In genomic region chr1:244436336-244437102, GRCh38 we compare ENCODE assay signal across 1 cellular context.
TF ChIP-seq lines count a peak whose summit lies in the region.

No MANE protein-coding gene starts in this region.

TF ChIP-seq in SK-N-SH, 30 proteins besides CTCF, POLR2A, EP300 and RAD21:
- no peak for TF ChIP-seq FOSL2 (IDR thresholded peaks at IDR 0.05; ENCODE audit: borderline replicate concordance, low read depth)
- no peak for TF ChIP-seq TCF12 (IDR thresholded peaks at IDR 0.05)
- no peak for TF ChIP-seq RCOR1 (IDR thresholded peaks at IDR 0.05; ENCODE audit: low read length)
- no peak for TF ChIP-seq NRF1 (IDR thresholded peaks at IDR 0.05; ENCODE audit: low read depth, low read length)
- no peak for TF ChIP-seq IRF3 (IDR thresholded peaks at IDR 0.05; ENCODE audit: low read depth, low read length)
- TF ChIP-seq RXRA (IDR thresholded peaks at IDR 0.05; ENCODE audit: borderline replicate concordance, low read depth), result no peak
- TF ChIP-seq USF1 (IDR thresholded peaks at IDR 0.05; ENCODE audit: borderline replicate concordance, low read depth), result no peak
- TF ChIP-seq MEF2A (IDR thresholded peaks at IDR 0.05; ENCODE audit: borderline replicate concordance, low read depth), result no peak
- TF ChIP-seq, protein P1, sequence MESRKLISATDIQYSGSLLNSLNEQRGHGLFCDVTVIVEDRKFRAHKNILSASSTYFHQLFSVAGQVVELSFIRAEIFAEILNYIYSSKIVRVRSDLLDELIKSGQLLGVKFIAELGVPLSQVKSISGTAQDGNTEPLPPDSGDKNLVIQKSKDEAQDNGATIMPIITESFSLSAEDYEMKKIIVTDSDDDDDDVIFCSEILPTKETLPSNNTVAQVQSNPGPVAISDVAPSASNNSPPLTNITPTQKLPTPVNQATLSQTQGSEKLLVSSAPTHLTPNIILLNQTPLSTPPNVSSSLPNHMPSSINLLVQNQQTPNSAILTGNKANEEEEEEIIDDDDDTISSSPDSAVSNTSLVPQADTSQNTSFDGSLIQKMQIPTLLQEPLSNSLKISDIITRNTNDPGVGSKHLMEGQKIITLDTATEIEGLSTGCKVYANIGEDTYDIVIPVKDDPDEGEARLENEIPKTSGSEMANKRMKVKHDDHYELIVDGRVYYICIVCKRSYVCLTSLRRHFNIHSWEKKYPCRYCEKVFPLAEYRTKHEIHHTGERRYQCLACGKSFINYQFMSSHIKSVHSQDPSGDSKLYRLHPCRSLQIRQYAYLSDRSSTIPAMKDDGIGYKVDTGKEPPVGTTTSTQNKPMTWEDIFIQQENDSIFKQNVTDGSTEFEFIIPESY (IDR thresholded peaks at IDR 0.05; ENCODE audit: borderline replicate concordance, low read depth), result no peak
- no peak for TF ChIP-seq MXI1 (IDR thresholded peaks at IDR 0.05; ENCODE audit: low read depth, low read length)
- no peak for TF ChIP-seq CHD2 (IDR thresholded peaks at IDR 0.05; ENCODE audit: low read length, partially characterized antibody)
- no peak for TF ChIP-seq GABPA (IDR thresholded peaks at IDR 0.05; ENCODE audit: low read depth)
- TF ChIP-seq, protein P2, sequence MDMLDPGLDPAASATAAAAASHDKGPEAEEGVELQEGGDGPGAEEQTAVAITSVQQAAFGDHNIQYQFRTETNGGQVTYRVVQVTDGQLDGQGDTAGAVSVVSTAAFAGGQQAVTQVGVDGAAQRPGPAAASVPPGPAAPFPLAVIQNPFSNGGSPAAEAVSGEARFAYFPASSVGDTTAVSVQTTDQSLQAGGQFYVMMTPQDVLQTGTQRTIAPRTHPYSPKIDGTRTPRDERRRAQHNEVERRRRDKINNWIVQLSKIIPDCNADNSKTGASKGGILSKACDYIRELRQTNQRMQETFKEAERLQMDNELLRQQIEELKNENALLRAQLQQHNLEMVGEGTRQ (IDR thresholded peaks at IDR 0.05; ENCODE audit: borderline replicate concordance, low read depth, low read length), result no peak
- TF ChIP-seq GATA2 (CRISPR knock-in tag; IDR thresholded peaks at IDR 0.05), result no peak
- TF ChIP-seq FOXJ3 (CRISPR knock-in tag; IDR thresholded peaks at IDR 0.05), result no peak
- TF ChIP-seq SMC3 (IDR thresholded peaks at IDR 0.05; ENCODE audit: low read depth, low read length), result no peak
TF ChIP-seq in SK-N-SH: peak in this region for 0.
